ENCODE assay signal across 1 cellular context in the genomic region with DNA sequence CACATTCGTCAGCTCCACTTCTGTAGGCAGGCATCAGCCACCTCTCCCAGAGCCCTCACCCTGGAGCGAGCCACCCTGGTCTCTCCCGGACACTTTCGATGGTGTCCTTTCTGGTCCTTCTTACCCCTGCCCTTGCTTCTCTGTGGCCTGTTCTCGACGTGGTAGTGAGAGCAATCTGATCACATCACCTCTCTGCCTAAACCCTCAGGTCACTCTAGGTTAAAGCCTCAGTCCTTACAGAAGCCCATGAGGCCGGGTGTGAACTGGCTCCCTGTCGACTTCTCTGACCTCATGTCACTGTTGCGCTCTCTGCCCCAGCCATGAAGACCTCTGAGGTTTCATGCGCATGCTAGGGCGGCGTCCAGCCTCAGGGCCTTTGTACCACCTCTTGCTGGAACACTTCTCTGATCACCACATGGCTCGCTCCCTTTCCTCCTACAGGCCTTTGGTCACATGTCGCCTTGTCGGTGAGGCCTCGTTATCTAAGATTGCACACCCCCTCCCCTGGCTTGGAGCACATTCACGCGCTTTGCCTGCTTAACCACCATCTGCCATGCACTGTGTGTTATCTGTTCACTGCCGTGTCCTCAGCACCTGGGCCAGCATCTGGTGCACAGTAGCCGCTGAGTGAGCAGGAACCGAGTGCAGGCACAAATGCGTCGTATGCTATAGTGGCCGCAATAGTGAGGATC.
A peak's percentile ranks its signal among the peaks of the same experiment; 100 is the strongest.
TF ChIP-seq lines count a peak whose summit lies in the region.

No MANE protein-coding gene starts in this region.

TF ChIP-seq in K562, 482 proteins besides CTCF, POLR2A, EP300 and RAD21 (continued from another document and continues in another):
- TF ChIP-seq, protein P1, sequence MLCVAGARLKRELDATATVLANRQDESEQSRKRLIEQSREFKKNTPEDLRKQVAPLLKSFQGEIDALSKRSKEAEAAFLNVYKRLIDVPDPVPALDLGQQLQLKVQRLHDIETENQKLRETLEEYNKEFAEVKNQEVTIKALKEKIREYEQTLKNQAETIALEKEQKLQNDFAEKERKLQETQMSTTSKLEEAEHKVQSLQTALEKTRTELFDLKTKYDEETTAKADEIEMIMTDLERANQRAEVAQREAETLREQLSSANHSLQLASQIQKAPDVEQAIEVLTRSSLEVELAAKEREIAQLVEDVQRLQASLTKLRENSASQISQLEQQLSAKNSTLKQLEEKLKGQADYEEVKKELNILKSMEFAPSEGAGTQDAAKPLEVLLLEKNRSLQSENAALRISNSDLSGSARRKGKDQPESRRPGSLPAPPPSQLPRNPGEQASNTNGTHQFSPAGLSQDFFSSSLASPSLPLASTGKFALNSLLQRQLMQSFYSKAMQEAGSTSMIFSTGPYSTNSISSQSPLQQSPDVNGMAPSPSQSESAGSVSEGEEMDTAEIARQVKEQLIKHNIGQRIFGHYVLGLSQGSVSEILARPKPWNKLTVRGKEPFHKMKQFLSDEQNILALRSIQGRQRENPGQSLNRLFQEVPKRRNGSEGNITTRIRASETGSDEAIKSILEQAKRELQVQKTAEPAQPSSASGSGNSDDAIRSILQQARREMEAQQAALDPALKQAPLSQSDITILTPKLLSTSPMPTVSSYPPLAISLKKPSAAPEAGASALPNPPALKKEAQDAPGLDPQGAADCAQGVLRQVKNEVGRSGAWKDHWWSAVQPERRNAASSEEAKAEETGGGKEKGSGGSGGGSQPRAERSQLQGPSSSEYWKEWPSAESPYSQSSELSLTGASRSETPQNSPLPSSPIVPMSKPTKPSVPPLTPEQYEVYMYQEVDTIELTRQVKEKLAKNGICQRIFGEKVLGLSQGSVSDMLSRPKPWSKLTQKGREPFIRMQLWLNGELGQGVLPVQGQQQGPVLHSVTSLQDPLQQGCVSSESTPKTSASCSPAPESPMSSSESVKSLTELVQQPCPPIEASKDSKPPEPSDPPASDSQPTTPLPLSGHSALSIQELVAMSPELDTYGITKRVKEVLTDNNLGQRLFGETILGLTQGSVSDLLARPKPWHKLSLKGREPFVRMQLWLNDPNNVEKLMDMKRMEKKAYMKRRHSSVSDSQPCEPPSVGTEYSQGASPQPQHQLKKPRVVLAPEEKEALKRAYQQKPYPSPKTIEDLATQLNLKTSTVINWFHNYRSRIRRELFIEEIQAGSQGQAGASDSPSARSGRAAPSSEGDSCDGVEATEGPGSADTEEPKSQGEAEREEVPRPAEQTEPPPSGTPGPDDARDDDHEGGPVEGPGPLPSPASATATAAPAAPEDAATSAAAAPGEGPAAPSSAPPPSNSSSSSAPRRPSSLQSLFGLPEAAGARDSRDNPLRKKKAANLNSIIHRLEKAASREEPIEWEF (CRISPR knock-in tag; IDR thresholded peaks at IDR 0.05) = 0 out of 2 replicates have a peak, but pooled peaks have one; percentile 44
- TF ChIP-seq ZNF644 (tag; IDR thresholded peaks at IDR 0.05; ENCODE audit: low read depth) = peak; percentile 80
- TF ChIP-seq ZBED1 (IDR thresholded peaks at IDR 0.05) = peak; percentile 77; the same call in 1 of the 2 replicates
- peak; percentile 24; the same call in 1 of the 2 replicates for TF ChIP-seq NFE2 (IDR thresholded peaks at IDR 0.05; ENCODE audit: low read depth)
- TF ChIP-seq NR2C1 (IDR thresholded peaks at IDR 0.05) = peak; percentile 46; the same call in 1 of the 2 replicates
- TF ChIP-seq NR2C1 (tag; IDR thresholded peaks at IDR 0.05) = peak; percentile 66
- no peak for TF ChIP-seq PPARD (CRISPR knock-in tag; IDR thresholded peaks at IDR 0.05)
- TF ChIP-seq CREB1 (IDR thresholded peaks at IDR 0.05) = peak; percentile 67; the same call in 1 of the 2 replicates
- TF ChIP-seq CREB1 (CRISPR knock-in tag; IDR thresholded peaks at IDR 0.05) = peak; percentile 74
- peak; percentile 78 for TF ChIP-seq SMARCA4 (IDR thresholded peaks at IDR 0.05)
- TF ChIP-seq STAT5A (IDR thresholded peaks at IDR 0.05; ENCODE audit: borderline replicate concordance, low read length) = peak; percentile 93
- TF ChIP-seq, protein P2, sequence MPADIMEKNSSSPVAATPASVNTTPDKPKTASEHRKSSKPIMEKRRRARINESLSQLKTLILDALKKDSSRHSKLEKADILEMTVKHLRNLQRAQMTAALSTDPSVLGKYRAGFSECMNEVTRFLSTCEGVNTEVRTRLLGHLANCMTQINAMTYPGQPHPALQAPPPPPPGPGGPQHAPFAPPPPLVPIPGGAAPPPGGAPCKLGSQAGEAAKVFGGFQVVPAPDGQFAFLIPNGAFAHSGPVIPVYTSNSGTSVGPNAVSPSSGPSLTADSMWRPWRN (IDR thresholded peaks at IDR 0.05; ENCODE audit: low read depth) = peak; percentile 82
- peak; percentile 60 for TF ChIP-seq RBM25 (IDR thresholded peaks at IDR 0.05; ENCODE audit: low read depth, low read length, severe bottlenecking)
- peak; percentile 80 for TF ChIP-seq SMARCE1 (IDR thresholded peaks at IDR 0.05)
- TF ChIP-seq MCM5 (IDR thresholded peaks at IDR 0.05; ENCODE audit: low read depth) = no peak
- no peak for TF ChIP-seq POU5F1 (IDR thresholded peaks at IDR 0.05; ENCODE audit: borderline replicate concordance, low read depth, low read length, partially characterized antibody)
- peak; percentile 69; the same call in 1 of the 2 replicates for TF ChIP-seq ZNF584 (CRISPR knock-in tag; IDR thresholded peaks at IDR 0.05; ENCODE audit: low read depth)
- TF ChIP-seq, protein P3, sequence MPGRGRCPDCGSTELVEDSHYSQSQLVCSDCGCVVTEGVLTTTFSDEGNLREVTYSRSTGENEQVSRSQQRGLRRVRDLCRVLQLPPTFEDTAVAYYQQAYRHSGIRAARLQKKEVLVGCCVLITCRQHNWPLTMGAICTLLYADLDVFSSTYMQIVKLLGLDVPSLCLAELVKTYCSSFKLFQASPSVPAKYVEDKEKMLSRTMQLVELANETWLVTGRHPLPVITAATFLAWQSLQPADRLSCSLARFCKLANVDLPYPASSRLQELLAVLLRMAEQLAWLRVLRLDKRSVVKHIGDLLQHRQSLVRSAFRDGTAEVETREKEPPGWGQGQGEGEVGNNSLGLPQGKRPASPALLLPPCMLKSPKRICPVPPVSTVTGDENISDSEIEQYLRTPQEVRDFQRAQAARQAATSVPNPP (IDR thresholded peaks at IDR 0.05; ENCODE audit: borderline replicate concordance, insufficient read depth, insufficient read length) = no peak
- no peak for TF ChIP-seq TEAD2 (tag; IDR thresholded peaks at IDR 0.05)
- peak; percentile 99 for TF ChIP-seq TRIM24 (IDR thresholded peaks at IDR 0.05)
- TF ChIP-seq SP2 (IDR thresholded peaks at IDR 0.05; ENCODE audit: extremely low read depth, low read depth, low read length, poor library complexity, severe bottlenecking) = no peak
- TF ChIP-seq SRF (CRISPR knock-in tag; IDR thresholded peaks at IDR 0.05) = peak in 1 of 2 experiments; percentile 36; a peak in 1 of 4 replicates
- TF ChIP-seq MTA3 (IDR thresholded peaks at IDR 0.05; ENCODE audit: borderline replicate concordance) = peak; percentile 79; the same call in 1 of the 2 replicates
- TF ChIP-seq, protein P4, sequence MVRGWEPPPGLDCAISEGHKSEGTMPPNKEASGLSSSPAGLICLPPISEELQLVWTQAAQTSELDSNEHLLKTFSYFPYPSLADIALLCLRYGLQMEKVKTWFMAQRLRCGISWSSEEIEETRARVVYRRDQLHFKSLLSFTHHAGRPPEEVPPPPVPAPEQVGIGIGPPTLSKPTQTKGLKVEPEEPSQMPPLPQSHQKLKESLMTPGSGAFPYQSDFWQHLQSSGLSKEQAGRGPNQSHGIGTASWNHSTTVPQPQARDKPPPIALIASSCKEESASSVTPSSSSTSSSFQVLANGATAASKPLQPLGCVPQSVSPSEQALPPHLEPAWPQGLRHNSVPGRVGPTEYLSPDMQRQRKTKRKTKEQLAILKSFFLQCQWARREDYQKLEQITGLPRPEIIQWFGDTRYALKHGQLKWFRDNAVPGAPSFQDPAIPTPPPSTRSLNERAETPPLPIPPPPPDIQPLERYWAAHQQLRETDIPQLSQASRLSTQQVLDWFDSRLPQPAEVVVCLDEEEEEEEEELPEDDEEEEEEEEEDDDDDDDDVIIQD (CRISPR knock-in tag; IDR thresholded peaks at IDR 0.05) = no peak
- TF ChIP-seq ZNF444 (CRISPR knock-in tag; IDR thresholded peaks at IDR 0.05) = no peak
- no peak for TF ChIP-seq ZFP30 (CRISPR knock-in tag; IDR thresholded peaks at IDR 0.05; ENCODE audit: borderline replicate concordance)
- no peak for TF ChIP-seq TCF7L2 (IDR thresholded peaks at IDR 0.05; ENCODE audit: low read depth, low read length)
- TF ChIP-seq, protein P5, sequence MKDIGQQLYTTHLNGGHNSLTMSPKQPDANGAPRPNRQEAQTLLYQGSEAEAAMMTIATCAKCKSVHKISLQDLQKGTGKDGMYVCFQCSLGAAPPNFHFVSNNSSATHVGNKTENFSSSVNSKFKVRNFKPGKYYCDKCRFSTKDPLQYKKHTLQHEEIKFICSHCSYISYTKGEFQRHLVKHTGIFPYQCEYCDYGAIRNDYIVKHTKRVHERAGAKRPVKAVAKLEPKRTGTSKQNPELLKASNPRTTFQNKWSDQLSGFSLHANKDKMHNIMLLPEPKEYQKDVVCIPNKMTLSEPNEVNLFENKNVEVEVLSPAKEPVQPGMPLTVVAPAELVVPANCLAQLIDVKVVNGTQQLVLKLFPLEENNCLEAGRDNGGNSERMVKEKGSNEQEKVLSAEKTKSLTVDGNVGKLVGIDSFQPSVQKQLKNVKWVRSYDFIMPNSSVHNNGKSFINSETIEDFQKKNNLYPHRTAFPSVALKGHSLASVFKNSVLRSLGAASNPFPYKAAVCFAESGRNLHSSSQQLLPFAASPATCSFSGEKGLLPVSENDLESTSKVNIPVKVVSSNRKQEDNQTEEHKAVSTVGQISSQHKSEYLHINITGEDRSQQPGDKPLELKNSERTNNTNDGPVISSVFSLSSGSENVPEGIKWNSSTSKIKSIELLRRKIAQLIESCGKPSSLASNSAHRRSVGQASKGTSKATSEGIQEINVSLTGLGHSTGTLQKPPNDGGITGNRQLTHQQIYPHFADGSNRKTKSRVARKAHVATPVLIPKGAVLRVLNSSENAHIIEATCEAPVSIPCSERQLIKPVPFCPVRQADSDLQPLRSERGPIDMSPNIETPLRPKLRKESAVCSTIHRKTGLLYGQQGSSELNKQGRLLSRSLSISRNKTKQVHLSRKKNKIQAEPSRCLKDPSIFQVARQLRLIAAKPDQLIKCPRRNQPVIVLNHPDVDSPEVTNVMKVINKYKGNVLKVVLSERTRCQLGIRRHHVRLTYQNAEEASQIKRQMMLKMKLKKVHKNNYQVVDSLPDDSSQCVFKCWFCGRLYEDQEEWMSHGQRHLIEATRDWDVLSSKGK (CRISPR knock-in tag; IDR thresholded peaks at IDR 0.05) = no peak
- TF ChIP-seq GABPB1 (CRISPR knock-in tag; IDR thresholded peaks at IDR 0.05) = peak; percentile 71
- TF ChIP-seq, protein P6, sequence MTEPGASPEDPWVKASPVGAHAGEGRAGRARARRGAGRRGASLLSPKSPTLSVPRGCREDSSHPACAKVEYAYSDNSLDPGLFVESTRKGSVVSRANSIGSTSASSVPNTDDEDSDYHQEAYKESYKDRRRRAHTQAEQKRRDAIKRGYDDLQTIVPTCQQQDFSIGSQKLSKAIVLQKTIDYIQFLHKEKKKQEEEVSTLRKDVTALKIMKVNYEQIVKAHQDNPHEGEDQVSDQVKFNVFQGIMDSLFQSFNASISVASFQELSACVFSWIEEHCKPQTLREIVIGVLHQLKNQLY (CRISPR knock-in tag; conservative IDR thresholded peaks at IDR 0.05) = no peak
- TF ChIP-seq SAFB (IDR thresholded peaks at IDR 0.05; ENCODE audit: borderline replicate concordance, low read depth, low read length) = no peak
- TF ChIP-seq, protein P7, sequence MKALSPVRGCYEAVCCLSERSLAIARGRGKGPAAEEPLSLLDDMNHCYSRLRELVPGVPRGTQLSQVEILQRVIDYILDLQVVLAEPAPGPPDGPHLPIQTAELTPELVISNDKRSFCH (CRISPR knock-in tag; IDR thresholded peaks at IDR 0.05) = no peak
- TF ChIP-seq, protein P7 (tag; IDR thresholded peaks at IDR 0.05) = peak; percentile 88
- TF ChIP-seq KLF10 (CRISPR knock-in tag; IDR thresholded peaks at IDR 0.05) = no peak
- no peak for TF ChIP-seq ZNF696 (CRISPR knock-in tag; conservative IDR thresholded peaks at IDR 0.05)
- TF ChIP-seq HLTF (IDR thresholded peaks at IDR 0.05) = 0 out of 2 replicates have a peak, but pooled peaks have one; percentile 40
- no peak for TF ChIP-seq PHF21A (IDR thresholded peaks at IDR 0.05; ENCODE audit: borderline replicate concordance, low read depth)
- TF ChIP-seq GABPA (tag; conservative IDR thresholded peaks at IDR 0.05; ENCODE audit: low read depth) = no peak
- TF ChIP-seq HEY1 (CRISPR knock-in tag; IDR thresholded peaks at IDR 0.05; ENCODE audit: borderline replicate concordance) = no peak
- TF ChIP-seq, protein P8, sequence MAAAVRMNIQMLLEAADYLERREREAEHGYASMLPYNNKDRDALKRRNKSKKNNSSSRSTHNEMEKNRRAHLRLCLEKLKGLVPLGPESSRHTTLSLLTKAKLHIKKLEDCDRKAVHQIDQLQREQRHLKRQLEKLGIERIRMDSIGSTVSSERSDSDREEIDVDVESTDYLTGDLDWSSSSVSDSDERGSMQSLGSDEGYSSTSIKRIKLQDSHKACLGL (CRISPR knock-in tag; IDR thresholded peaks at IDR 0.05; ENCODE audit: borderline replicate concordance, poor library complexity, severe bottlenecking) = peak; percentile 22
- no peak for TF ChIP-seq ZNF217 (CRISPR knock-in tag; IDR thresholded peaks at IDR 0.05)
- TF ChIP-seq, protein P9, sequence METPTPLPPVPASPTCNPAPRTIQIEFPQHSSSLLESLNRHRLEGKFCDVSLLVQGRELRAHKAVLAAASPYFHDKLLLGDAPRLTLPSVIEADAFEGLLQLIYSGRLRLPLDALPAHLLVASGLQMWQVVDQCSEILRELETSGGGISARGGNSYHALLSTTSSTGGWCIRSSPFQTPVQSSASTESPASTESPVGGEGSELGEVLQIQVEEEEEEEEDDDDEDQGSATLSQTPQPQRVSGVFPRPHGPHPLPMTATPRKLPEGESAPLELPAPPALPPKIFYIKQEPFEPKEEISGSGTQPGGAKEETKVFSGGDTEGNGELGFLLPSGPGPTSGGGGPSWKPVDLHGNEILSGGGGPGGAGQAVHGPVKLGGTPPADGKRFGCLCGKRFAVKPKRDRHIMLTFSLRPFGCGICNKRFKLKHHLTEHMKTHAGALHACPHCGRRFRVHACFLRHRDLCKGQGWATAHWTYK (CRISPR knock-in tag; IDR thresholded peaks at IDR 0.05) = no peak
- no peak for TF ChIP-seq NONO (IDR thresholded peaks at IDR 0.05; ENCODE audit: low read depth in 2 of 2, low read length in 1 of 2)
- no peak for TF ChIP-seq ZNF77 (CRISPR knock-in tag; IDR thresholded peaks at IDR 0.05)
- 0 out of 2 replicates have a peak, but pooled peaks have one; percentile 16 for TF ChIP-seq EGR1 (conservative IDR thresholded peaks at IDR 0.05)
- peak; percentile 7; the same call in 1 of the 2 replicates for TF ChIP-seq C11orf30 (IDR thresholded peaks at IDR 0.05; ENCODE audit: low read depth)
- peak; percentile 79 for TF ChIP-seq MYNN (IDR thresholded peaks at IDR 0.05)
- TF ChIP-seq MYNN (CRISPR knock-in tag; IDR thresholded peaks at IDR 0.05) = no peak
- no peak for TF ChIP-seq ZNF507 (tag; conservative IDR thresholded peaks at IDR 0.05)
- peak; percentile 81 for TF ChIP-seq HDAC2 (IDR thresholded peaks at IDR 0.05)
- peak; percentile 95 for TF ChIP-seq NFIC (IDR thresholded peaks at IDR 0.05)
- peak; percentile 98 for TF ChIP-seq TCF3 (CRISPR knock-in tag; IDR thresholded peaks at IDR 0.05)
